Comparison of ENCODE assay signal across 1 cellular context in the genomic region with DNA sequence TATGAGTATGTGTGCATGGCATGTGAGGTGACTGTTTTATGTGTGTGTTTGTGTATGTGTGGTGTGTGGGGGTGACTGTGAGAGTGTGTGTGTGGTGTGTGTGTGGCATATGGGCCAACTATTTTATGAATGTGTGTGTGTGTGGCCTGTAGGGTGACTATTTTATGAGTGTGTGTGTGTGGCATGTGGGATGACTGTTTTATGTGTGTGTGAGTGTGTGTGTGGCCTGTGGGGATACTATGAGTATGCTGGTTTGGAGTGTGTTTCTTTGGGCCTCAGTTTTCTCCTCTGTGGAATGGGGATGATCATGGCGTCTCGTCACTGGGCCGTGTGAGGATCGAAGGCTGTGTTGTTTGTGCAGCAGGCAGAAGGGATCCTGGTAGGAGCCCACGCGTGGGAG.
TF ChIP-seq lines count a peak whose summit lies in the region.

No MANE protein-coding gene starts in this region.

TF ChIP-seq in K562, 482 proteins besides CTCF, POLR2A, EP300 and RAD21 (continued from another document):
- TF ChIP-seq ZNF407 (IDR thresholded peaks at IDR 0.05; ENCODE audit: low read depth) = peak; percentile 24; the same call in 1 of the 2 replicates
- TF ChIP-seq, protein P1, sequence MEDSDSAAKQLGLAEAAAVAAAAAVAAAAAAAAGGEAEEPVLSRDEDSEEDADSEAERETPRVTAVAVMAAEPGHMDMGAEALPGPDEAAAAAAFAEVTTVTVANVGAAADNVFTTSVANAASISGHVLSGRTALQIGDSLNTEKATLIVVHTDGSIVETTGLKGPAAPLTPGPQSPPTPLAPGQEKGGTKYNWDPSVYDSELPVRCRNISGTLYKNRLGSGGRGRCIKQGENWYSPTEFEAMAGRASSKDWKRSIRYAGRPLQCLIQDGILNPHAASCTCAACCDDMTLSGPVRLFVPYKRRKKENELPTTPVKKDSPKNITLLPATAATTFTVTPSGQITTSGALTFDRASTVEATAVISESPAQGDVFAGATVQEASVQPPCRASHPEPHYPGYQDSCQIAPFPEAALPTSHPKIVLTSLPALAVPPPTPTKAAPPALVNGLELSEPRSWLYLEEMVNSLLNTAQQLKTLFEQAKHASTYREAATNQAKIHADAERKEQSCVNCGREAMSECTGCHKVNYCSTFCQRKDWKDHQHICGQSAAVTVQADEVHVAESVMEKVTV (CRISPR knock-in tag; IDR thresholded peaks at IDR 0.05) = no peak
- TF ChIP-seq ZNF121 (CRISPR knock-in tag; conservative IDR thresholded peaks at IDR 0.05) = no peak
- TF ChIP-seq, protein P2, sequence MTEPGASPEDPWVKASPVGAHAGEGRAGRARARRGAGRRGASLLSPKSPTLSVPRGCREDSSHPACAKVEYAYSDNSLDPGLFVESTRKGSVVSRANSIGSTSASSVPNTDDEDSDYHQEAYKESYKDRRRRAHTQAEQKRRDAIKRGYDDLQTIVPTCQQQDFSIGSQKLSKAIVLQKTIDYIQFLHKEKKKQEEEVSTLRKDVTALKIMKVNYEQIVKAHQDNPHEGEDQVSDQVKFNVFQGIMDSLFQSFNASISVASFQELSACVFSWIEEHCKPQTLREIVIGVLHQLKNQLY (CRISPR knock-in tag; conservative IDR thresholded peaks at IDR 0.05) = no peak
- no peak for TF ChIP-seq MEF2D (tag; conservative IDR thresholded peaks at IDR 0.05; ENCODE audit: low read depth)
- TF ChIP-seq XRCC5 (IDR thresholded peaks at IDR 0.05; ENCODE audit: low read depth, low read length) = no peak
